ENCODE assay signal across 21 cellular contexts in genomic region chr1:57163332-57163731, GRCh38.
DNase-seq lines count a peak whose midpoint lies in the region; ATAC-seq lines count a peak whose summit lies in the region.
"Had no signal": no experiment of that assay in that cellular context is flagged by ENCODE, and none has a peak within 500 bp of the region (broad histone marks: within the 10 kb centered on the region; RNA-seq: fewer than 3 reads in every experiment).

No MANE protein-coding gene starts in this region.

- H3K27ac Mint-ChIP-seq in activated T-helper 17 cell treated with anti-CD3 and anti-CD28 coated beads, Interleukin-2, amount 50 U/mL, for 72 hours, result peak overlapping the region; percentile 10
- H3K27ac Mint-ChIP-seq in stimulated activated effector memory CD8-positive, alpha-beta T cell treated with anti-CD3 and anti-CD28 coated beads, Interleukin-12 subunit alpha, Interleukin-12 subunit beta, amount 100 ng/mL, for 72 hours, result no peak overlapping the region
- H3K27ac Mint-ChIP-seq in activated T-helper 1 cell treated with anti-CD3 and anti-CD28 coated beads, Interleukin-12 subunit alpha, Interleukin-12 subunit beta, Interleukin-2, Interleukin-4 antibody, amounts not matched to agents 30 ng/mL and 10 ng/mL and 1 ng/mL, durations not matched to agents 14 hours and 24 hours and 36 hours, result no peak overlapping the region
- H3K27ac Mint-ChIP-seq: CD4-positive, alpha-beta memory T cell; neural progenitor cell had no signal

- H3K4me3 Mint-ChIP-seq in activated T-helper 17 cell treated with anti-CD3 and anti-CD28 coated beads, Interleukin-2, amount 50 U/mL, for 72 hours, result no peak overlapping the region
- H3K4me3 Mint-ChIP-seq in stimulated activated effector memory CD8-positive, alpha-beta T cell treated with anti-CD3 and anti-CD28 coated beads, Interleukin-12 subunit alpha, Interleukin-12 subunit beta, amount 100 ng/mL, for 72 hours, result no peak overlapping the region
- no peak overlapping the region for H3K4me3 Mint-ChIP-seq in activated T-helper 1 cell treated with anti-CD3 and anti-CD28 coated beads, Interleukin-12 subunit alpha, Interleukin-12 subunit beta, Interleukin-2, Interleukin-4 antibody, amounts not matched to agents 30 ng/mL and 10 ng/mL and 1 ng/mL, durations not matched to agents 14 hours and 24 hours and 36 hours
- H3K4me3 Mint-ChIP-seq: CD4-positive, alpha-beta memory T cell; neural progenitor cell had no signal

- peaks cover 14% of the 10 kb centered on the region for H3K4me1 Mint-ChIP-seq in activated T-helper 17 cell treated with anti-CD3 and anti-CD28 coated beads, Interleukin-2, amount 50 U/mL, for 72 hours
- peaks cover 10% of the 10 kb centered on the region for H3K4me1 Mint-ChIP-seq in stimulated activated effector memory CD8-positive, alpha-beta T cell treated with anti-CD3 and anti-CD28 coated beads, Interleukin-12 subunit alpha, Interleukin-12 subunit beta, amount 100 ng/mL, for 72 hours
- H3K4me1 Mint-ChIP-seq in activated T-helper 1 cell treated with anti-CD3 and anti-CD28 coated beads, Interleukin-12 subunit alpha, Interleukin-12 subunit beta, Interleukin-2, Interleukin-4 antibody, amounts not matched to agents 30 ng/mL and 10 ng/mL and 1 ng/mL, durations not matched to agents 14 hours and 24 hours and 36 hours (ENCODE audit: low read depth), result no peaks in the 10 kb centered on the region
- H3K4me1 Mint-ChIP-seq: CD4-positive, alpha-beta memory T cell had no signal

- peaks cover 3% of the 10 kb centered on the region for H3K9me3 Mint-ChIP-seq in activated T-helper 17 cell treated with anti-CD3 and anti-CD28 coated beads, Interleukin-2, amount 50 U/mL, for 72 hours
- H3K9me3 Mint-ChIP-seq in stimulated activated effector memory CD8-positive, alpha-beta T cell treated with anti-CD3 and anti-CD28 coated beads, Interleukin-12 subunit alpha, Interleukin-12 subunit beta, amount 100 ng/mL, for 72 hours, result no peaks in the 10 kb centered on the region
- no peaks in the 10 kb centered on the region for H3K9me3 Mint-ChIP-seq in activated T-helper 1 cell treated with anti-CD3 and anti-CD28 coated beads, Interleukin-12 subunit alpha, Interleukin-12 subunit beta, Interleukin-2, Interleukin-4 antibody, amounts not matched to agents 30 ng/mL and 10 ng/mL and 1 ng/mL, durations not matched to agents 14 hours and 24 hours and 36 hours
- H3K9me3 Mint-ChIP-seq: neural progenitor cell had no signal

- peak; percentile 1 for DNase-seq in stimulated activated CD4-positive, alpha-beta T cell treated with anti-CD3 and anti-CD28 coated beads, Interleukin-1b, Interleukin-23, amount 100 ng/mL, for 48 hours
- DNase-seq in stimulated activated CD4-positive, alpha-beta T cell treated with anti-CD3 and anti-CD28 coated beads, Interleukin-2, amount 100 ng/mL, for 48 hours, result no peak
- DNase-seq in head of caudate nucleus, result peak in 41 of 42 donors; percentile 32 to 87 (median 65)
- DNase-seq in stimulated activated effector memory CD8-positive, alpha-beta T cell treated with anti-CD3 and anti-CD28 coated beads, Interleukin-12 subunit alpha, Interleukin-12 subunit beta, amount 100 ng/mL, for 72 hours (ENCODE audit: low spot score in 2 of 2), result no peak
- no peak for DNase-seq in activated T-helper 1 cell treated with anti-CD3 and anti-CD28 coated beads, Interleukin-12 subunit alpha, Interleukin-12 subunit beta, Interleukin-2, Interleukin-4 antibody, amounts not matched to agents 30 ng/mL and 10 ng/mL and 1 ng/mL, durations not matched to agents 14 hours and 24 hours and 36 hours (ENCODE audit: low spot score)
- no peak for DNase-seq in left colon
- DNase-seq: activated CD4-positive, alpha-beta T cell treated with anti-CD3 and anti-CD28 coated beads, Interleukin-2, amount 50 U/mL, for 4 hours; activated gamma-delta T cell; activated T-cell treated with anti-CD3 and anti-CD28 coated beads for 4 hours; CD4-positive, alpha-beta memory T cell; cortex of kidney; gastrocnemius medialis; NCI-H1417; NCI-H2081 treated with DMSO at 0.1 percent for 48 hours; NCI-H446; PC-3; SHP77; upper lobe of right lung had no signal

- intact Hi-C loops in head of caudate nucleus (cut with DNase I), result no loop called here
- intact Hi-C loops in activated T-helper 1 cell treated with anti-CD3 and anti-CD28 coated beads, Interleukin-12 subunit alpha, Interleukin-12 subunit beta, Interleukin-2, Interleukin-4 antibody, amounts not matched to agents 30 ng/mL and 10 ng/mL and 1 ng/mL, durations not matched to agents 14 hours and 24 hours and 36 hours (cut with micrococcal nuclease), result no loop called here
- intact Hi-C loops in left colon (cut with DNase I, micrococcal nuclease), result no loop called here

- H3K36me3 Mint-ChIP-seq in activated T-helper 17 cell treated with anti-CD3 and anti-CD28 coated beads, Interleukin-2, amount 50 U/mL, for 72 hours (ENCODE audit: low read depth), result no peaks in the 10 kb centered on the region
- no peaks in the 10 kb centered on the region for H3K36me3 Mint-ChIP-seq in stimulated activated effector memory CD8-positive, alpha-beta T cell treated with anti-CD3 and anti-CD28 coated beads, Interleukin-12 subunit alpha, Interleukin-12 subunit beta, amount 100 ng/mL, for 72 hours
- no peaks in the 10 kb centered on the region for H3K36me3 Mint-ChIP-seq in activated T-helper 1 cell treated with anti-CD3 and anti-CD28 coated beads, Interleukin-12 subunit alpha, Interleukin-12 subunit beta, Interleukin-2, Interleukin-4 antibody, amounts not matched to agents 30 ng/mL and 10 ng/mL and 1 ng/mL, durations not matched to agents 14 hours and 24 hours and 36 hours (ENCODE audit: low read depth)
- H3K36me3 Mint-ChIP-seq: CD4-positive, alpha-beta memory T cell; neural progenitor cell had no signal

- H3K27me3 Mint-ChIP-seq in activated T-helper 17 cell treated with anti-CD3 and anti-CD28 coated beads, Interleukin-2, amount 50 U/mL, for 72 hours, result no peaks in the 10 kb centered on the region
- peaks cover 2% of the 10 kb centered on the region for H3K27me3 Mint-ChIP-seq in activated T-helper 1 cell treated with anti-CD3 and anti-CD28 coated beads, Interleukin-12 subunit alpha, Interleukin-12 subunit beta, Interleukin-2, Interleukin-4 antibody, amounts not matched to agents 30 ng/mL and 10 ng/mL and 1 ng/mL, durations not matched to agents 14 hours and 24 hours and 36 hours (ENCODE audit: insufficient read depth)

- peak; percentile 69 for ATAC-seq in activated T-helper 17 cell treated with anti-CD3 and anti-CD28 coated beads, Interleukin-2, amount 50 U/mL, for 72 hours (replicated peaks)
- ATAC-seq in stimulated activated effector memory CD8-positive, alpha-beta T cell treated with anti-CD3 and anti-CD28 coated beads, Interleukin-12 subunit alpha, Interleukin-12 subunit beta, amount 100 ng/mL, for 72 hours, result peak; percentile 73
- ATAC-seq in left colon (no peak), HG02759 (IDR thresholded peaks at IDR 0.05; ENCODE audit: unreplicated experiment) (no peak)
- ATAC-seq: gastrocnemius medialis, PC-3, upper lobe of right lung had no signal

Comparison
In these comparisons a context has a peak if more than half of its experiments do, and no peak if none do; other contexts are left out.
1. DNase-seq: peak in stimulated activated CD4-positive, alpha-beta T cell treated with anti-CD3 and anti-CD28 coated beads, Interleukin-1b, Interleukin-23, amount 100 ng/mL, for 48 hours (single experiment) and head of caudate nucleus (41 of 42); none in stimulated activated CD4-positive, alpha-beta T cell treated with anti-CD3 and anti-CD28 coated beads, Interleukin-2, amount 100 ng/mL, for 48 hours (0 of 2), stimulated activated effector memory CD8-positive, alpha-beta T cell treated with anti-CD3 and anti-CD28 coated beads, Interleukin-12 subunit alpha, Interleukin-12 subunit beta, amount 100 ng/mL, for 72 hours (0 of 2), activated T-helper 1 cell treated with anti-CD3 and anti-CD28 coated beads, Interleukin-12 subunit alpha, Interleukin-12 subunit beta, Interleukin-2, Interleukin-4 antibody, amounts not matched to agents 30 ng/mL and 10 ng/mL and 1 ng/mL, durations not matched to agents 14 hours and 24 hours and 36 hours (single experiment) and left colon (0 of 2).
2. ATAC-seq: peak in activated T-helper 17 cell treated with anti-CD3 and anti-CD28 coated beads, Interleukin-2, amount 50 U/mL, for 72 hours (single experiment) and stimulated activated effector memory CD8-positive, alpha-beta T cell treated with anti-CD3 and anti-CD28 coated beads, Interleukin-12 subunit alpha, Interleukin-12 subunit beta, amount 100 ng/mL, for 72 hours (single experiment); none in left colon (single experiment) and HG02759 (single experiment).